In the genomic region with DNA sequence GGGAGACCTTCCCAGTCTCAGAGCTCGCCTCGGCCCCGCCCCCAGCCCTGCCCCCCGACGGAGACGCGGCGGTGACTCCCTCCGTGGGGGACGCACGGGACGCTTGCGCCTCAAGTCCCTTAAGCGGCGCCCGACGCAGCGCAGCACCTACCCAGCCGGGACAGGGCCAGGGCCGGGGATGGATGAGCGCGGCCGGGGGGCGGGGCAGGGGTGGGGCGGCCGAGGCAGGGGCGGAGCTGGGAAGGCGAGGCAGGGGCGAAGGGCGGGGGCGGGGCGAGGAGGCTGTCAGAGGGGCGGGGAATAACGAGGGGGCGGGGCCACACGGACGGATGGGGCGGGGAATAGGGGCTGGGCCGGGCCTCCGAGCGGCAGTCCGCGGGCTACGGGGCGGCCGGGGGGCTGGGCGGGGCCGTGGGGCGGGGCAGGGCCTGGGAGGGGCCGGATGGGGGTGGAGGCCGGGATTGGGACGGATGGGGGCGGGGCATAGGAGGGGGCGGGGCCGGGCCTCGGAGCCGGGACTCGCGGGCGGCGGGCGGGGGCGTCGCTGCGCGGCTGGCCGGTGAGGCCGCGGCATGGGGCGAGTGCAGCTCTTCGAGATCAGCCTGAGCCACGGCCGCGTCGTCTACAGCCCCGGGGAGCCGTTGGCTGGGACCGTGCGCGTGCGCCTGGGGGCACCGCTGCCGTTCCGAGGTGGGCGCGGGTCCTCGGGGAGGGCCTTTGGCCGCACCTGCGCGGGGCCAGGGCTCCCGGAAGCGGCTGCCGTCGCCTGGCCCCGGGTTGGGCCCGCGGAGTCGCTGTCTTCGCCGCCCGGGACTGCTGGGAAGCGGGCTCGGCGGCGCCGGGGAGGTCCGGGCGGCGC, we compare ENCODE assay signal across 8 cellular contexts. TPM values are rescaled to one million over a fixed set of nuclear protein-coding genes. Genes with fewer than 3 reads are reported as not detected.
A peak's percentile ranks its signal among the peaks of the same experiment; 100 is the strongest.
DNase-seq lines count a peak whose midpoint lies in the region; ATAC-seq and TF ChIP-seq lines count a peak whose summit lies in the region.

A gene with protein sequence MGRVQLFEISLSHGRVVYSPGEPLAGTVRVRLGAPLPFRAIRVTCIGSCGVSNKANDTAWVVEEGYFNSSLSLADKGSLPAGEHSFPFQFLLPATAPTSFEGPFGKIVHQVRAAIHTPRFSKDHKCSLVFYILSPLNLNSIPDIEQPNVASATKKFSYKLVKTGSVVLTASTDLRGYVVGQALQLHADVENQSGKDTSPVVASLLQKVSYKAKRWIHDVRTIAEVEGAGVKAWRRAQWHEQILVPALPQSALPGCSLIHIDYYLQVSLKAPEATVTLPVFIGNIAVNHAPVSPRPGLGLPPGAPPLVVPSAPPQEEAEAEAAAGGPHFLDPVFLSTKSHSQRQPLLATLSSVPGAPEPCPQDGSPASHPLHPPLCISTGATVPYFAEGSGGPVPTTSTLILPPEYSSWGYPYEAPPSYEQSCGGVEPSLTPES (plus strand): TSS at position 541 of the 859 bp plus-strand sequence. CDS start 32 bp downstream, at position 573.

- no peak for TF ChIP-seq CTCF in fibroblast of mammary gland (conservative IDR thresholded peaks at IDR 0.05; ENCODE audit: control insufficient read depth, insufficient read depth, low read depth, low read length)

- ATAC-seq in GM21529 (IDR thresholded peaks at IDR 0.05; ENCODE audit: unreplicated experiment), result peak; percentile 76
- peak; percentile 88 to 90 for ATAC-seq in naive thymus-derived CD8-positive, alpha-beta T cell
- peak; percentile 92 for ATAC-seq in stimulated activated naive B cell treated with anti-CD40 and anti-IgM and Interleukin-4, amounts not matched to agents 10 μg/mL and 1 μg/mL and 100 μg/mL, for 72 hours (replicated peaks)

- no peaks in the 10 kb centered on the region for H3K9me3 Mint-ChIP-seq in IgD-negative memory B cell
- no peaks in the 10 kb centered on the region for H3K9me3 Mint-ChIP-seq in activated T-helper 1 cell treated with anti-CD3 and anti-CD28 coated beads, Interleukin-12 subunit alpha, Interleukin-12 subunit beta, Interleukin-2, Interleukin-4 antibody, amounts not matched to agents 30 ng/mL and 10 ng/mL and 1 ng/mL, durations not matched to agents 14 hours and 24 hours and 36 hours
- no peaks in the 10 kb centered on the region for H3K9me3 Mint-ChIP-seq in naive thymus-derived CD8-positive, alpha-beta T cell
- no peaks in the 10 kb centered on the region for H3K9me3 Mint-ChIP-seq in stimulated activated naive B cell treated with anti-CD40 and anti-IgM and Interleukin-4, amounts not matched to agents 10 μg/mL and 1 μg/mL and 100 μg/mL, for 72 hours

- H3K27ac Mint-ChIP-seq in IgD-negative memory B cell, result peak within 1 kb of the TSS in 1 of 3 donors; percentile 58
- peak within 1 kb of the TSS; percentile 74 for H3K27ac Mint-ChIP-seq in activated T-helper 1 cell treated with anti-CD3 and anti-CD28 coated beads, Interleukin-12 subunit alpha, Interleukin-12 subunit beta, Interleukin-2, Interleukin-4 antibody, amounts not matched to agents 30 ng/mL and 10 ng/mL and 1 ng/mL, durations not matched to agents 14 hours and 24 hours and 36 hours
- H3K27ac Mint-ChIP-seq in naive thymus-derived CD8-positive, alpha-beta T cell, result peak within 1 kb of the TSS in 4 of 10 donors; percentile 62 to 78 (median 72)
- H3K27ac Mint-ChIP-seq in stimulated activated naive B cell treated with anti-CD40 and anti-IgM and Interleukin-4, amounts not matched to agents 10 μg/mL and 1 μg/mL and 100 μg/mL, for 72 hours, result peak within 1 kb of the TSS; percentile 65

- intact Hi-C loops in activated T-helper 1 cell treated with anti-CD3 and anti-CD28 coated beads, Interleukin-12 subunit alpha, Interleukin-12 subunit beta, Interleukin-2, Interleukin-4 antibody, amounts not matched to agents 30 ng/mL and 10 ng/mL and 1 ng/mL, durations not matched to agents 14 hours and 24 hours and 36 hours (cut with micrococcal nuclease), result loop anchor here (1.0 to 10.0 kb wide), 8 partner anchors 13 to 1698 kb away; partner anchors contain the start of genes CAMSAP1, MRPL41, NSMF and QSOX2

- no peaks in the 10 kb centered on the region for H3K27me3 Mint-ChIP-seq in IgD-negative memory B cell
- H3K27me3 Mint-ChIP-seq in activated T-helper 1 cell treated with anti-CD3 and anti-CD28 coated beads, Interleukin-12 subunit alpha, Interleukin-12 subunit beta, Interleukin-2, Interleukin-4 antibody, amounts not matched to agents 30 ng/mL and 10 ng/mL and 1 ng/mL, durations not matched to agents 14 hours and 24 hours and 36 hours (ENCODE audit: insufficient read depth), result peaks cover 6% of the 10 kb centered on the region
- no peaks in the 10 kb centered on the region for H3K27me3 Mint-ChIP-seq in naive thymus-derived CD8-positive, alpha-beta T cell
- no peaks in the 10 kb centered on the region for H3K27me3 Mint-ChIP-seq in stimulated activated naive B cell treated with anti-CD40 and anti-IgM and Interleukin-4, amounts not matched to agents 10 μg/mL and 1 μg/mL and 100 μg/mL, for 72 hours

- DNase-seq in DMS 273 treated with DMSO at 0.1 percent for 48 hours (lab: John Stamatoyannopoulos, UW), result peak; percentile 54
- peak; percentile 98 for DNase-seq in RPMI8226
- DNase-seq in activated T-helper 1 cell treated with anti-CD3 and anti-CD28 coated beads, Interleukin-12 subunit alpha, Interleukin-12 subunit beta, Interleukin-2, Interleukin-4 antibody, amounts not matched to agents 30 ng/mL and 10 ng/mL and 1 ng/mL, durations not matched to agents 14 hours and 24 hours and 36 hours (ENCODE audit: low spot score), result peak; percentile 85
- peak; percentile 78 for DNase-seq in fibroblast of mammary gland (ENCODE audit: low read depth)
- peak; percentile 83 to 97 (median 91) for DNase-seq in naive thymus-derived CD8-positive, alpha-beta T cell
- DNase-seq in stimulated activated naive B cell treated with anti-CD40 and anti-IgM and Interleukin-4, amounts not matched to agents 10 μg/mL and 1 μg/mL and 100 μg/mL, for 72 hours, result peak; percentile 88

- peaks cover 6 to 15% (median 8%) of the 10 kb centered on the region in 3 donors for H3K4me1 Mint-ChIP-seq in IgD-negative memory B cell
- peaks cover 20% of the 10 kb centered on the region for H3K4me1 Mint-ChIP-seq in activated T-helper 1 cell treated with anti-CD3 and anti-CD28 coated beads, Interleukin-12 subunit alpha, Interleukin-12 subunit beta, Interleukin-2, Interleukin-4 antibody, amounts not matched to agents 30 ng/mL and 10 ng/mL and 1 ng/mL, durations not matched to agents 14 hours and 24 hours and 36 hours (ENCODE audit: low read depth)
- peaks cover 8 to 35% (median 26%) of the 10 kb centered on the region in 4 donors for H3K4me1 Mint-ChIP-seq in naive thymus-derived CD8-positive, alpha-beta T cell
- H3K4me1 Mint-ChIP-seq in stimulated activated naive B cell treated with anti-CD40 and anti-IgM and Interleukin-4, amounts not matched to agents 10 μg/mL and 1 μg/mL and 100 μg/mL, for 72 hours, result peaks cover 21 to 32% of the 10 kb centered on the region in 2 donors

- peak within 1 kb of the TSS; percentile 44 for H3K4me3 ChIP-seq in fibroblast of mammary gland (ENCODE audit: control insufficient read depth, low read depth, low read length)

- peaks cover 4% of the 10 kb centered on the region for H3K36me3 Mint-ChIP-seq in IgD-negative memory B cell
- H3K36me3 Mint-ChIP-seq in activated T-helper 1 cell treated with anti-CD3 and anti-CD28 coated beads, Interleukin-12 subunit alpha, Interleukin-12 subunit beta, Interleukin-2, Interleukin-4 antibody, amounts not matched to agents 30 ng/mL and 10 ng/mL and 1 ng/mL, durations not matched to agents 14 hours and 24 hours and 36 hours (ENCODE audit: low read depth), result no peaks in the 10 kb centered on the region
- H3K36me3 Mint-ChIP-seq in naive thymus-derived CD8-positive, alpha-beta T cell, result no peaks in the 10 kb centered on the region
- peaks cover 0 to 3% of the 10 kb centered on the region in 2 donors for H3K36me3 Mint-ChIP-seq in stimulated activated naive B cell treated with anti-CD40 and anti-IgM and Interleukin-4, amounts not matched to agents 10 μg/mL and 1 μg/mL and 100 μg/mL, for 72 hours

- H3K4me3 Mint-ChIP-seq in IgD-negative memory B cell, result peak within 1 kb of the TSS; percentile 82 to 87 (median 84)
- peak within 1 kb of the TSS; percentile 85 for H3K4me3 Mint-ChIP-seq in activated T-helper 1 cell treated with anti-CD3 and anti-CD28 coated beads, Interleukin-12 subunit alpha, Interleukin-12 subunit beta, Interleukin-2, Interleukin-4 antibody, amounts not matched to agents 30 ng/mL and 10 ng/mL and 1 ng/mL, durations not matched to agents 14 hours and 24 hours and 36 hours
- H3K4me3 Mint-ChIP-seq in naive thymus-derived CD8-positive, alpha-beta T cell, result peak within 1 kb of the TSS; percentile 70 to 90 (median 81)
- peak within 1 kb of the TSS; percentile 83 to 85 for H3K4me3 Mint-ChIP-seq in stimulated activated naive B cell treated with anti-CD40 and anti-IgM and Interleukin-4, amounts not matched to agents 10 μg/mL and 1 μg/mL and 100 μg/mL, for 72 hours

- POLR2A ChIA-PET in naive thymus-derived CD8-positive, alpha-beta T cell (lab: Charles Lee), result interaction anchor here (0.6 to 1.6 kb wide), 6 partner anchors 11 to 878 kb away, joined by 3 to 14 read pairs (median 4); partner anchors contain the start of genes EHMT1 and ZMYND19

RNA-seq across cellular contexts. Expression of the gene that starts here (rescaled TPM):
- 49.2 TPM for polyA plus RNA-seq in IgD-negative memory B cell
- total RNA-seq in activated T-helper 1 cell treated with anti-CD3 and anti-CD28 coated beads, Interleukin-12 subunit alpha, Interleukin-12 subunit beta, Interleukin-2, Interleukin-4 antibody, amounts not matched to agents 30 ng/mL and 10 ng/mL and 1 ng/mL, durations not matched to agents 14 hours and 24 hours and 36 hours, result 65.7 and 70.3 TPM in 2 replicates
- 10 to 100 TPM; 83.2 to 86.8 TPM for total RNA-seq in naive thymus-derived CD8-positive, alpha-beta T cell
- 10 to 100 TPM; 27.2 to 42.4 (median 32.9) TPM for polyA plus RNA-seq in naive thymus-derived CD8-positive, alpha-beta T cell

Comparison
In these comparisons a context has a peak if more than half of its experiments do, and no peak if none do; other contexts are left out.
1. Peak in every context shown above with its lines: DNase-seq, ATAC-seq and H3K4me3 ChIP-seq.